1 cellular context compared by ENCODE assay signal in genomic region chr20:40728996-40729395, GRCh38.
TF ChIP-seq lines count a peak whose summit lies in the region.

No MANE protein-coding gene starts in this region.

TF ChIP-seq in HCT116, 20 proteins besides CTCF, POLR2A, EP300 and RAD21:
- TF ChIP-seq SIN3A (IDR thresholded peaks at IDR 0.05; ENCODE audit: low read depth) = no peak
- TF ChIP-seq TCF7L2 (IDR thresholded peaks at IDR 0.05; ENCODE audit: borderline replicate concordance, extremely low read depth, insufficient read depth, insufficient read length) = no peak
- no peak for TF ChIP-seq EZH2phosphoT487 (IDR thresholded peaks at IDR 0.05; ENCODE audit: borderline replicate concordance)
- TF ChIP-seq ATF3 (IDR thresholded peaks at IDR 0.05) = no peak
